In the genomic region with DNA sequence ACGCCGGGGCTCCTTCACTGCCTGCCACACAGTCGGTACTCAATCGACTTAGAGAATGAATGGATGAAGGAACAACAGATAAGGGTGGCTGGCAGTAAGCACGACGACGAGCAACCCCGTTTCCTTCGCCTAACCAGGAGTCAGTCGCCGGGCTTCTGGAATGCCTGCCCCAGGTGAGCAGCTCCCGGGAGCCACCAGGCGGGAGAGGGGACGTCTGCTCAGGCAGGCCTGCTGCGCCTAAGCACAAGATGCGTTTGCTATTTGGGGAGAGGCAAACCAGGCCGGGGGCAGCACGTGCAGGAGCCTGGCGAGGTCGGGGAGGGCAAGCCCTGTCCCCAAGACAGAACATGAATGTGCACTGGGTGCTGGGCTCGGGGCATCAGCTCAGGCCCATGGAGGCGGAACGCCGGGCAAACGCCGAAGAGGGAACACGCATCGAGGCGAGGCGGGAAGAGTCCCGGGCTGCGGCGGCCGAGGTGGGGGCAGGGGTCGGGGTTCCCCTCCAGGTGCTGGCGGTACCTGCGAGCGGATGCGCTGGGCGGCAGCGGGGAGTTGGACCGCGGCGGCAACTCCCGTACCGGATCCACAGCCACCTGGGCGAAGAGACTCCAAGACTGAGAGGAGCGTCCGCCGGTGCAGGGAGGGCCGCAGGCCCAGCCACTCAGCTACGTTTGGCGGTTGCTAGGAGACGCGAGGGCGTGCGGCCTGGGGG, we compare ENCODE assay signal across 1 cellular context.
TF ChIP-seq lines count a peak whose summit lies in the region.

A gene with protein sequence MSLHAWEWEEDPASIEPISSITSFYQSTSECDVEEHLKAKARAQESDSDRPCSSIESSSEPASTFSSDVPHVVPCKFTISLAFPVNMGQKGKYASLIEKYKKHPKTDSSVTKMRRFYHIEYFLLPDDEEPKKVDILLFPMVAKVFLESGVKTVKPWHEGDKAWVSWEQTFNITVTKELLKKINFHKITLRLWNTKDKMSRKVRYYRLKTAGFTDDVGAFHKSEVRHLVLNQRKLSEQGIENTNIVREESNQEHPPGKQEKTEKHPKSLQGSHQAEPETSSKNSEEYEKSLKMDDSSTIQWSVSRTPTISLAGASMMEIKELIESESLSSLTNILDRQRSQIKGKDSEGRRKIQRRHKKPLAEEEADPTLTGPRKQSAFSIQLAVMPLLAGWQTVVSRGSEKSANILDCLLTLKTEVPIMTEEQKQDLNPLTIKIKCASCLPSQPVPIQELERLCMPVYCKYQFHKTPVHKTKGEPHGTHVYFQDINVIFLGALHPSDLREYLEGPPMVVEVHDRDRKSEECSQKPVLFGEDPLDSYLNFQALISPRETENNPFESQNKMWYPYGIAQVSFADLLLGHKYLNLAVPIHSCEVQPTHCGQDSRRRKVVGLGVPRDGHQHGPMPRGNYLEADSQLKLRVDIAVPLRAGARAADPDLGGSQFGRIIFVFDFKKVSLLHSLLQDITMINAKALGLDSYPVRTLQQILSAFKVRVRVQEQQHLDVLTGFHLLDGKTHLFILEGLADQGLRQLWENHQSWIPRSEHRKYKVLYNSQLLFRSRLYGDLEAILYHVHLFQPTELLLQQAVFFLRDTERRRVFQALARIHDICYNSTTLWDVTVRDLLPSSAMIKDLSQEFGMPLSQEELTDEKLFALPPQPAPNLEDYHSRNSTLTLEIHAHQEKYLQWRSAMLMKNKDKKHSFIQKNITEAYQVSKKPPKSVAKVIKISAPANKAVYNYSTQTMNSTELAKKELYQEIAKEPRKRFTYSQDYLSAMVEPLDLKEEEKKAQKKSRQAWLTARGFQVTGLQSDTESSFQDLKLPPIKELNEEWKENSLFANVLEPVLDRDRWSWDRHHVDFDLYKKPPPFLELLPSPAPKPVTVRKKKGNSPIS (minus strand): TSS at position 616 of the 712 bp plus-strand sequence. CDS start 772 bp downstream, outside the sequence.

TF ChIP-seq in HCT116, 20 proteins besides CTCF, POLR2A, EP300 and RAD21:
- no peak for TF ChIP-seq JUND (IDR thresholded peaks at IDR 0.05)
- no peak for TF ChIP-seq YY1 (IDR thresholded peaks at IDR 0.05; ENCODE audit: extremely low read depth, insufficient replicate concordance, low read depth, low read length)
- no peak for TF ChIP-seq ZNF274 (IDR thresholded peaks at IDR 0.05; ENCODE audit: low read depth, low read length)
- TF ChIP-seq SIN3A (IDR thresholded peaks at IDR 0.05; ENCODE audit: low read depth), result no peak
- TF ChIP-seq ZFX (IDR thresholded peaks at IDR 0.05), result no peak
- TF ChIP-seq, protein P1, sequence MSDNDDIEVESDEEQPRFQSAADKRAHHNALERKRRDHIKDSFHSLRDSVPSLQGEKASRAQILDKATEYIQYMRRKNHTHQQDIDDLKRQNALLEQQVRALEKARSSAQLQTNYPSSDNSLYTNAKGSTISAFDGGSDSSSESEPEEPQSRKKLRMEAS (IDR thresholded peaks at IDR 0.05), result no peak
- no peak for TF ChIP-seq POLR2AphosphoS5 (IDR thresholded peaks at IDR 0.05; ENCODE audit: low read depth, low read length)
- no peak for TF ChIP-seq EZH2phosphoT487 (IDR thresholded peaks at IDR 0.05; ENCODE audit: borderline replicate concordance)
- no peak for TF ChIP-seq EGR1 (IDR thresholded peaks at IDR 0.05; ENCODE audit: low read depth)
- no peak for TF ChIP-seq ELF1 (IDR thresholded peaks at IDR 0.05; ENCODE audit: borderline replicate concordance, low read depth)
- TF ChIP-seq EZH2 (IDR thresholded peaks at IDR 0.05), result no peak
- TF ChIP-seq, protein P2, sequence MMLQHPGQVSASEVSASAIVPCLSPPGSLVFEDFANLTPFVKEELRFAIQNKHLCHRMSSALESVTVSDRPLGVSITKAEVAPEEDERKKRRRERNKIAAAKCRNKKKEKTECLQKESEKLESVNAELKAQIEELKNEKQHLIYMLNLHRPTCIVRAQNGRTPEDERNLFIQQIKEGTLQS (IDR thresholded peaks at IDR 0.05), result no peak
- TF ChIP-seq SRF (IDR thresholded peaks at IDR 0.05; ENCODE audit: low read depth), result no peak
- no peak for TF ChIP-seq CEBPB (IDR thresholded peaks at IDR 0.05; ENCODE audit: low read depth)
- TF ChIP-seq REST (IDR thresholded peaks at IDR 0.05; ENCODE audit: low read depth), result no peak
- TF ChIP-seq TCF7L2 (IDR thresholded peaks at IDR 0.05; ENCODE audit: borderline replicate concordance, extremely low read depth, insufficient read depth, insufficient read length), result no peak
- no peak for TF ChIP-seq SP1 (IDR thresholded peaks at IDR 0.05; ENCODE audit: low read depth)
